Comparison of ENCODE assay signal across 1 cellular context in genomic region chr12:53500776-53501614, GRCh38.
TF ChIP-seq lines count a peak whose summit lies in the region.

A gene with protein sequence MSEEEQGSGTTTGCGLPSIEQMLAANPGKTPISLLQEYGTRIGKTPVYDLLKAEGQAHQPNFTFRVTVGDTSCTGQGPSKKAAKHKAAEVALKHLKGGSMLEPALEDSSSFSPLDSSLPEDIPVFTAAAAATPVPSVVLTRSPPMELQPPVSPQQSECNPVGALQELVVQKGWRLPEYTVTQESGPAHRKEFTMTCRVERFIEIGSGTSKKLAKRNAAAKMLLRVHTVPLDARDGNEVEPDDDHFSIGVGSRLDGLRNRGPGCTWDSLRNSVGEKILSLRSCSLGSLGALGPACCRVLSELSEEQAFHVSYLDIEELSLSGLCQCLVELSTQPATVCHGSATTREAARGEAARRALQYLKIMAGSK (plus strand): TSS chr12:53501283. CDS start chr12:53501409, 126 bp downstream.

TF ChIP-seq in K562, 482 proteins besides CTCF, POLR2A, EP300 and RAD21 (continued from another document and continues in another):
- TF ChIP-seq, protein P1, sequence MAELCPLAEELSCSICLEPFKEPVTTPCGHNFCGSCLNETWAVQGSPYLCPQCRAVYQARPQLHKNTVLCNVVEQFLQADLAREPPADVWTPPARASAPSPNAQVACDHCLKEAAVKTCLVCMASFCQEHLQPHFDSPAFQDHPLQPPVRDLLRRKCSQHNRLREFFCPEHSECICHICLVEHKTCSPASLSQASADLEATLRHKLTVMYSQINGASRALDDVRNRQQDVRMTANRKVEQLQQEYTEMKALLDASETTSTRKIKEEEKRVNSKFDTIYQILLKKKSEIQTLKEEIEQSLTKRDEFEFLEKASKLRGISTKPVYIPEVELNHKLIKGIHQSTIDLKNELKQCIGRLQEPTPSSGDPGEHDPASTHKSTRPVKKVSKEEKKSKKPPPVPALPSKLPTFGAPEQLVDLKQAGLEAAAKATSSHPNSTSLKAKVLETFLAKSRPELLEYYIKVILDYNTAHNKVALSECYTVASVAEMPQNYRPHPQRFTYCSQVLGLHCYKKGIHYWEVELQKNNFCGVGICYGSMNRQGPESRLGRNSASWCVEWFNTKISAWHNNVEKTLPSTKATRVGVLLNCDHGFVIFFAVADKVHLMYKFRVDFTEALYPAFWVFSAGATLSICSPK (IDR thresholded peaks at IDR 0.05; ENCODE audit: borderline replicate concordance): no peak
- TF ChIP-seq ZNF174 (CRISPR knock-in tag; IDR thresholded peaks at IDR 0.05) (peak; percentile 65; the same call in 1 of the 2 replicates), ETV1 (tag; conservative IDR thresholded peaks at IDR 0.05; ENCODE audit: low read depth) (no peak), ZZZ3 (IDR thresholded peaks at IDR 0.05) (peak; percentile 81), ZNF165 (CRISPR knock-in tag; IDR thresholded peaks at IDR 0.05; ENCODE audit: borderline replicate concordance) (peak; percentile 85; the same call in 1 of the 2 replicates), ARNT (IDR thresholded peaks at IDR 0.05) (peak in 1 of 2 experiments; percentile 98; a peak in 2 of 4 replicates), BRD4 (IDR thresholded peaks at IDR 0.05) (no peak), ETV6 (IDR thresholded peaks at IDR 0.05; ENCODE audit: borderline replicate concordance in 1 of 2, low read depth in 2 of 2, low read length in 1 of 2) (no peak), ETV6 (CRISPR knock-in tag; IDR thresholded peaks at IDR 0.05; ENCODE audit: borderline replicate concordance) (peak; percentile 61; the same call in 1 of the 2 replicates), JUNB (CRISPR knock-in tag; conservative IDR thresholded peaks at IDR 0.05) (no peak), TRIM28 (IDR thresholded peaks at IDR 0.05) (peak; percentile 37; the same call in 1 of the 2 replicates), XRCC4 (IDR thresholded peaks at IDR 0.05; ENCODE audit: extremely low read depth, insufficient read depth, insufficient read length) (no peak), CCAR2 (IDR thresholded peaks at IDR 0.05; ENCODE audit: low read depth, low read length) (no peak), BRD9 (IDR thresholded peaks at IDR 0.05; ENCODE audit: low read depth, partially characterized antibody) (no peak), E2F3 (CRISPR knock-in tag; IDR thresholded peaks at IDR 0.05) (peak; percentile 89; the same call in 1 of the 2 replicates), ZNF41 (CRISPR knock-in tag; conservative IDR thresholded peaks at IDR 0.05) (peak; percentile 85), POLR2AphosphoS5 (IDR thresholded peaks at IDR 0.05; ENCODE audit: control insufficient read depth, insufficient read depth, low read depth, low read length) (peak; percentile 39; the same call in 1 of the 2 replicates), DACH1 (IDR thresholded peaks at IDR 0.05; ENCODE audit: partially characterized antibody) (peak; percentile 22), ZNF79 (CRISPR knock-in tag; IDR thresholded peaks at IDR 0.05; ENCODE audit: low read depth) (peak; percentile 78; the same call in 1 of the 2 replicates), ARID4B (CRISPR knock-in tag; IDR thresholded peaks at IDR 0.05) (peak; percentile 57; the same call in 1 of the 2 replicates), RBM17 (IDR thresholded peaks at IDR 0.05; ENCODE audit: borderline replicate concordance, low read depth, low read length) (no peak), MTA3 (IDR thresholded peaks at IDR 0.05; ENCODE audit: borderline replicate concordance) (peak; percentile 61; the same call in 1 of the 2 replicates), TCF15 (CRISPR knock-in tag; IDR thresholded peaks at IDR 0.05) (peak; percentile 80; the same call in 1 of the 2 replicates), PKNOX1 (IDR thresholded peaks at IDR 0.05) (peak; percentile 73)
- TF ChIP-seq, protein P2, sequence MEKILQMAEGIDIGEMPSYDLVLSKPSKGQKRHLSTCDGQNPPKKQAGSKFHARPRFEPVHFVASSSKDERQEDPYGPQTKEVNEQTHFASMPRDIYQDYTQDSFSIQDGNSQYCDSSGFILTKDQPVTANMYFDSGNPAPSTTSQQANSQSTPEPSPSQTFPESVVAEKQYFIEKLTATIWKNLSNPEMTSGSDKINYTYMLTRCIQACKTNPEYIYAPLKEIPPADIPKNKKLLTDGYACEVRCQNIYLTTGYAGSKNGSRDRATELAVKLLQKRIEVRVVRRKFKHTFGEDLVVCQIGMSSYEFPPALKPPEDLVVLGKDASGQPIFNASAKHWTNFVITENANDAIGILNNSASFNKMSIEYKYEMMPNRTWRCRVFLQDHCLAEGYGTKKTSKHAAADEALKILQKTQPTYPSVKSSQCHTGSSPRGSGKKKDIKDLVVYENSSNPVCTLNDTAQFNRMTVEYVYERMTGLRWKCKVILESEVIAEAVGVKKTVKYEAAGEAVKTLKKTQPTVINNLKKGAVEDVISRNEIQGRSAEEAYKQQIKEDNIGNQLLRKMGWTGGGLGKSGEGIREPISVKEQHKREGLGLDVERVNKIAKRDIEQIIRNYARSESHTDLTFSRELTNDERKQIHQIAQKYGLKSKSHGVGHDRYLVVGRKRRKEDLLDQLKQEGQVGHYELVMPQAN (IDR thresholded peaks at IDR 0.05; ENCODE audit: borderline replicate concordance): peak; percentile 83; the same call in 1 of the 2 replicates
- TF ChIP-seq, protein P3, sequence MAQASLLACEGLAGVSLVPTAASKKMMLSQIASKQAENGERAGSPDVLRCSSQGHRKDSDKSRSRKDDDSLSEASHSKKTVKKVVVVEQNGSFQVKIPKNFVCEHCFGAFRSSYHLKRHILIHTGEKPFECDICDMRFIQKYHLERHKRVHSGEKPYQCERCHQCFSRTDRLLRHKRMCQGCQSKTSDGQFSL (CRISPR knock-in tag; IDR thresholded peaks at IDR 0.05): peak; percentile 72; the same call in 1 of the 2 replicates
- TF ChIP-seq, protein P3 (tag; IDR thresholded peaks at IDR 0.05): peak in 1 of 2 experiments; percentile 53; a peak in 1 of 4 replicates
- TF ChIP-seq, protein P4, sequence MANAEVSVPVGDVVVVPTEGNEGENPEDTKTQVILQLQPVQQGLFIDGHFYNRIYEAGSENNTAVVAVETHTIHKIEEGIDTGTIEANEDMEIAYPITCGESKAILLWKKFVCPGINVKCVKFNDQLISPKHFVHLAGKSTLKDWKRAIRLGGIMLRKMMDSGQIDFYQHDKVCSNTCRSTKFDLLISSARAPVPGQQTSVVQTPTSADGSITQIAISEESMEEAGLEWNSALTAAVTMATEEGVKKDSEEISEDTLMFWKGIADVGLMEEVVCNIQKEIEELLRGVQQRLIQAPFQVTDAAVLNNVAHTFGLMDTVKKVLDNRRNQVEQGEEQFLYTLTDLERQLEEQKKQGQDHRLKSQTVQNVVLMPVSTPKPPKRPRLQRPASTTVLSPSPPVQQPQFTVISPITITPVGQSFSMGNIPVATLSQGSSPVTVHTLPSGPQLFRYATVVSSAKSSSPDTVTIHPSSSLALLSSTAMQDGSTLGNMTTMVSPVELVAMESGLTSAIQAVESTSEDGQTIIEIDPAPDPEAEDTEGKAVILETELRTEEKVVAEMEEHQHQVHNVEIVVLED (CRISPR knock-in tag; IDR thresholded peaks at IDR 0.05): 0 out of 2 replicates have a peak, but pooled peaks have one; percentile 55
- TF ChIP-seq, protein P5, sequence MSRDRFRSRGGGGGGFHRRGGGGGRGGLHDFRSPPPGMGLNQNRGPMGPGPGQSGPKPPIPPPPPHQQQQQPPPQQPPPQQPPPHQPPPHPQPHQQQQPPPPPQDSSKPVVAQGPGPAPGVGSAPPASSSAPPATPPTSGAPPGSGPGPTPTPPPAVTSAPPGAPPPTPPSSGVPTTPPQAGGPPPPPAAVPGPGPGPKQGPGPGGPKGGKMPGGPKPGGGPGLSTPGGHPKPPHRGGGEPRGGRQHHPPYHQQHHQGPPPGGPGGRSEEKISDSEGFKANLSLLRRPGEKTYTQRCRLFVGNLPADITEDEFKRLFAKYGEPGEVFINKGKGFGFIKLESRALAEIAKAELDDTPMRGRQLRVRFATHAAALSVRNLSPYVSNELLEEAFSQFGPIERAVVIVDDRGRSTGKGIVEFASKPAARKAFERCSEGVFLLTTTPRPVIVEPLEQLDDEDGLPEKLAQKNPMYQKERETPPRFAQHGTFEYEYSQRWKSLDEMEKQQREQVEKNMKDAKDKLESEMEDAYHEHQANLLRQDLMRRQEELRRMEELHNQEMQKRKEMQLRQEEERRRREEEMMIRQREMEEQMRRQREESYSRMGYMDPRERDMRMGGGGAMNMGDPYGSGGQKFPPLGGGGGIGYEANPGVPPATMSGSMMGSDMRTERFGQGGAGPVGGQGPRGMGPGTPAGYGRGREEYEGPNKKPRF (IDR thresholded peaks at IDR 0.05; ENCODE audit: low read depth, low read length): no peak
